In the genomic region with DNA sequence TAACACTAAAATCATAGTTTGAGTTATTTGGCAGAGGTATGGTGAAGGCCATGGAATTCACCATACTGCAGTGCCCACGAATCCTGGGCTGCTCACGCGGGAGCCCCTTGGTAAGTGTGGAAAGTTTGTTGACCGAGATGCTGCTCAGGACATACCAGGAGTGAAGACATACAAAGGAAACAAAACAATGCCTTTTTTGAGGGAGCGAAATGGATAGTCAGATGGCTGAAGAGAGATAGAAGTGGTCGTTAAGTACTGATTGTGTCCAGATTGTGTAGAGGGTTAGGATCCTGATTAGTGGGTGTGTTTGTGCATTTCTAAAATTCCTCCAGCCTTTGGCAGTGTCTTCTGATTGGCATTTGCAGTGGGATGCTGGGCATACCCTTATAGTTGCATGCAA, we compare ENCODE assay signal across 1 cellular context.
TF ChIP-seq lines count a peak whose summit lies in the region.

No MANE protein-coding gene starts in this region.

TF ChIP-seq in GM23338, 12 proteins besides CTCF, POLR2A, EP300 and RAD21 (continued from another document):
- TF ChIP-seq, protein P1, sequence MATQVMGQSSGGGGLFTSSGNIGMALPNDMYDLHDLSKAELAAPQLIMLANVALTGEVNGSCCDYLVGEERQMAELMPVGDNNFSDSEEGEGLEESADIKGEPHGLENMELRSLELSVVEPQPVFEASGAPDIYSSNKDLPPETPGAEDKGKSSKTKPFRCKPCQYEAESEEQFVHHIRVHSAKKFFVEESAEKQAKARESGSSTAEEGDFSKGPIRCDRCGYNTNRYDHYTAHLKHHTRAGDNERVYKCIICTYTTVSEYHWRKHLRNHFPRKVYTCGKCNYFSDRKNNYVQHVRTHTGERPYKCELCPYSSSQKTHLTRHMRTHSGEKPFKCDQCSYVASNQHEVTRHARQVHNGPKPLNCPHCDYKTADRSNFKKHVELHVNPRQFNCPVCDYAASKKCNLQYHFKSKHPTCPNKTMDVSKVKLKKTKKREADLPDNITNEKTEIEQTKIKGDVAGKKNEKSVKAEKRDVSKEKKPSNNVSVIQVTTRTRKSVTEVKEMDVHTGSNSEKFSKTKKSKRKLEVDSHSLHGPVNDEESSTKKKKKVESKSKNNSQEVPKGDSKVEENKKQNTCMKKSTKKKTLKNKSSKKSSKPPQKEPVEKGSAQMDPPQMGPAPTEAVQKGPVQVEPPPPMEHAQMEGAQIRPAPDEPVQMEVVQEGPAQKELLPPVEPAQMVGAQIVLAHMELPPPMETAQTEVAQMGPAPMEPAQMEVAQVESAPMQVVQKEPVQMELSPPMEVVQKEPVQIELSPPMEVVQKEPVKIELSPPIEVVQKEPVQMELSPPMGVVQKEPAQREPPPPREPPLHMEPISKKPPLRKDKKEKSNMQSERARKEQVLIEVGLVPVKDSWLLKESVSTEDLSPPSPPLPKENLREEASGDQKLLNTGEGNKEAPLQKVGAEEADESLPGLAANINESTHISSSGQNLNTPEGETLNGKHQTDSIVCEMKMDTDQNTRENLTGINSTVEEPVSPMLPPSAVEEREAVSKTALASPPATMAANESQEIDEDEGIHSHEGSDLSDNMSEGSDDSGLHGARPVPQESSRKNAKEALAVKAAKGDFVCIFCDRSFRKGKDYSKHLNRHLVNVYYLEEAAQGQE (IDR thresholded peaks at IDR 0.05; ENCODE audit: unreplicated experiment): no peak
- TF ChIP-seq ZNF114 (CRISPR knock-in tag; IDR thresholded peaks at IDR 0.05) (no peak), STAT1 (IDR thresholded peaks at IDR 0.05; ENCODE audit: unreplicated experiment) (no peak), POLR2AphosphoS5 (IDR thresholded peaks at IDR 0.05; ENCODE audit: low read depth) (no peak), JUNB (IDR thresholded peaks at IDR 0.05; ENCODE audit: unreplicated experiment) (no peak), EZH2phosphoT487 (IDR thresholded peaks at IDR 0.05; ENCODE audit: unreplicated experiment) (no peak)
- TF ChIP-seq, protein P2, sequence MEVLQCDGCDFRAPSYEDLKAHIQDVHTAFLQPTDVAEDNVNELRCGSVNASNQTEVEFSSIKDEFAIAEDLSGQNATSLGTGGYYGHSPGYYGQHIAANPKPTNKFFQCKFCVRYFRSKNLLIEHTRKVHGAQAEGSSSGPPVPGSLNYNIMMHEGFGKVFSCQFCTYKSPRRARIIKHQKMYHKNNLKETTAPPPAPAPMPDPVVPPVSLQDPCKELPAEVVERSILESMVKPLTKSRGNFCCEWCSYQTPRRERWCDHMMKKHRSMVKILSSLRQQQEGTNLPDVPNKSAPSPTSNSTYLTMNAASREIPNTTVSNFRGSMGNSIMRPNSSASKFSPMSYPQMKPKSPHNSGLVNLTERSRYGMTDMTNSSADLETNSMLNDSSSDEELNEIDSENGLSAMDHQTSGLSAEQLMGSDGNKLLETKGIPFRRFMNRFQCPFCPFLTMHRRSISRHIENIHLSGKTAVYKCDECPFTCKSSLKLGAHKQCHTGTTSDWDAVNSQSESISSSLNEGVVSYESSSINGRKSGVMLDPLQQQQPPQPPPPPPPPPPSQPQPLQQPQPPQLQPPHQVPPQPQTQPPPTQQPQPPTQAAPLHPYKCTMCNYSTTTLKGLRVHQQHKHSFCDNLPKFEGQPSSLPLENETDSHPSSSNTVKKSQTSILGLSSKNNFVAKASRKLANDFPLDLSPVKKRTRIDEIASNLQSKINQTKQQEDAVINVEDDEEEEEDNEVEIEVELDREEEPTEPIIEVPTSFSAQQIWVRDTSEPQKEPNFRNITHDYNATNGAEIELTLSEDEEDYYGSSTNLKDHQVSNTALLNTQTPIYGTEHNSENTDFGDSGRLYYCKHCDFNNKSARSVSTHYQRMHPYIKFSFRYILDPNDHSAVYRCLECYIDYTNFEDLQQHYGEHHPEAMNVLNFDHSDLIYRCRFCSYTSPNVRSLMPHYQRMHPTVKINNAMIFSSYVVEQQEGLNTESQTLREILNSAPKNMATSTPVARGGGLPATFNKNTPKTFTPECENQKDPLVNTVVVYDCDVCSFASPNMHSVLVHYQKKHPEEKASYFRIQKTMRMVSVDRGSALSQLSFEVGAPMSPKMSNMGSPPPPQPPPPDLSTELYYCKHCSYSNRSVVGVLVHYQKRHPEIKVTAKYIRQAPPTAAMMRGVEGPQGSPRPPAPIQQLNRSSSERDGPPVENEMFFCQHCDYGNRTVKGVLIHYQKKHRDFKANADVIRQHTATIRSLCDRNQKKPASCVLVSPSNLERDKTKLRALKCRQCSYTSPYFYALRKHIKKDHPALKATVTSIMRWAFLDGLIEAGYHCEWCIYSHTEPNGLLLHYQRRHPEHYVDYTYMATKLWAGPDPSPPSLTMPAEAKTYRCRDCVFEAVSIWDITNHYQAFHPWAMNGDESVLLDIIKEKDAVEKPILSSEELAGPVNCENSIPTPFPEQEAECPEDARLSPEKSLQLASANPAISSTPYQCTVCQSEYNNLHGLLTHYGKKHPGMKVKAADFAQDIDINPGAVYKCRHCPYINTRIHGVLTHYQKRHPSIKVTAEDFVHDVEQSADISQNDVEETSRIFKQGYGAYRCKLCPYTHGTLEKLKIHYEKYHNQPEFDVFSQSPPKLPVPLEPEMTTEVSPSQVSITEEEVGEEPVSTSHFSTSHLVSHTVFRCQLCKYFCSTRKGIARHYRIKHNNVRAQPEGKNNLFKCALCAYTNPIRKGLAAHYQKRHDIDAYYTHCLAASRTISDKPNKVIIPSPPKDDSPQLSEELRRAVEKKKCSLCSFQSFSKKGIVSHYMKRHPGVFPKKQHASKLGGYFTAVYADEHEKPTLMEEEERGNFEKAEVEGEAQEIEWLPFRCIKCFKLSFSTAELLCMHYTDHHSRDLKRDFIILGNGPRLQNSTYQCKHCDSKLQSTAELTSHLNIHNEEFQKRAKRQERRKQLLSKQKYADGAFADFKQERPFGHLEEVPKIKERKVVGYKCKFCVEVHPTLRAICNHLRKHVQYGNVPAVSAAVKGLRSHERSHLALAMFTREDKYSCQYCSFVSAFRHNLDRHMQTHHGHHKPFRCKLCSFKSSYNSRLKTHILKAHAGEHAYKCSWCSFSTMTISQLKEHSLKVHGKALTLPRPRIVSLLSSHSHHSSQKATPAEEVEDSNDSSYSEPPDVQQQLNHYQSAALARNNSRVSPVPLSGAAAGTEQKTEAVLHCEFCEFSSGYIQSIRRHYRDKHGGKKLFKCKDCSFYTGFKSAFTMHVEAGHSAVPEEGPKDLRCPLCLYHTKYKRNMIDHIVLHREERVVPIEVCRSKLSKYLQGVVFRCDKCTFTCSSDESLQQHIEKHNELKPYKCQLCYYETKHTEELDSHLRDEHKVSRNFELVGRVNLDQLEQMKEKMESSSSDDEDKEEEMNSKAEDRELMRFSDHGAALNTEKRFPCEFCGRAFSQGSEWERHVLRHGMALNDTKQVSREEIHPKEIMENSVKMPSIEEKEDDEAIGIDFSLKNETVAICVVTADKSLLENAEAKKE (CRISPR knock-in tag; IDR thresholded peaks at IDR 0.05): no peak
- TF ChIP-seq, protein P3, sequence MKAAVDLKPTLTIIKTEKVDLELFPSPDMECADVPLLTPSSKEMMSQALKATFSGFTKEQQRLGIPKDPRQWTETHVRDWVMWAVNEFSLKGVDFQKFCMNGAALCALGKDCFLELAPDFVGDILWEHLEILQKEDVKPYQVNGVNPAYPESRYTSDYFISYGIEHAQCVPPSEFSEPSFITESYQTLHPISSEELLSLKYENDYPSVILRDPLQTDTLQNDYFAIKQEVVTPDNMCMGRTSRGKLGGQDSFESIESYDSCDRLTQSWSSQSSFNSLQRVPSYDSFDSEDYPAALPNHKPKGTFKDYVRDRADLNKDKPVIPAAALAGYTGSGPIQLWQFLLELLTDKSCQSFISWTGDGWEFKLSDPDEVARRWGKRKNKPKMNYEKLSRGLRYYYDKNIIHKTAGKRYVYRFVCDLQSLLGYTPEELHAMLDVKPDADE (IDR thresholded peaks at IDR 0.05): no peak
